Comparison of ENCODE assay signal across 22 cellular contexts in the genomic region with DNA sequence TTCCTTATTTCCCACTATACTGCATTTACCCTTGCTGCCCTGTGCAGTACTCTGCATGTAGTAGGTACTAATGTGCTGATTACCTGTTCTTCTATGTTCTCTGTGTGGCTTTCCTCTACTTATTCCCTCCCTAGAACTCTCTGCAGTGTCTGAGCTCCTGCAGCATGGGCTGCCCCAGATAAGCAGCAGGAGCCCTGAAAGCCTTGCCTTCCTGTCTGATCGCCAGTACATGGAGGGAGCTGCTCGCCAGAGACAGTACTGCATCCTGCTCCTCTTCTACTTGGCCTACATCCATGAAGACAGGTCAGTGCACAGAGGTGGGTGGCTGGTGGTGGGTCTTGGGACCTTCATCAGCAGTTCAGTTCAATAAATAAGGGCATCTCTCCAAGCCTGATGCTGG. TPM values are rescaled to one million over a fixed set of nuclear protein-coding genes. Genes with fewer than 3 reads are reported as not detected.
"Had no signal": no experiment of that assay in that cellular context is flagged by ENCODE, and none has a peak within 500 bp of the region (broad histone marks: within the 10 kb centered on the region; RNA-seq: fewer than 3 reads in every experiment).

No MANE protein-coding gene starts in this region.

- ATAC-seq: natural killer cell treated with Interleukin-12 subunit alpha and Interleukin-12 subunit beta and Interleukin-15 and Interleukin-18, amount 100 ng/mL, for 72 hours; right lobe of liver; stimulated activated memory B cell treated with anti-CD40 and anti-IgM and Interleukin-4, amounts not matched to agents 10 μg/mL and 1 μg/mL and 100 μg/mL, for 72 hours had no signal

- H3K9me3 Mint-ChIP-seq: mesothelial cell of epicardium; naive thymus-derived CD4-positive, alpha-beta T cell; natural killer cell treated with Interleukin-12 subunit alpha and Interleukin-12 subunit beta and Interleukin-15 and Interleukin-18, amount 100 ng/mL, for 72 hours had no signal

- H3K4me1 Mint-ChIP-seq: mesothelial cell of epicardium had no signal

- H3K27me3 Mint-ChIP-seq: natural killer cell treated with Interleukin-12 subunit alpha and Interleukin-12 subunit beta and Interleukin-15 and Interleukin-18, amount 100 ng/mL, for 72 hours; stimulated activated memory B cell treated with anti-CD40 and anti-IgM and Interleukin-4, amounts not matched to agents 10 μg/mL and 1 μg/mL and 100 μg/mL, for 72 hours had no signal

- H3K27ac Mint-ChIP-seq: mesothelial cell of epicardium; naive thymus-derived CD4-positive, alpha-beta T cell; natural killer cell treated with Interleukin-12 subunit alpha and Interleukin-12 subunit beta and Interleukin-15 and Interleukin-18, amount 100 ng/mL, for 72 hours; stimulated activated memory B cell treated with anti-CD40 and anti-IgM and Interleukin-4, amounts not matched to agents 10 μg/mL and 1 μg/mL and 100 μg/mL, for 72 hours had no signal

- DNase-seq: islet precursor cell; left ventricle myocardium inferior; mesendoderm; mucosa of descending colon; naive thymus-derived CD4-positive, alpha-beta T cell; ovary; psoas muscle; right lobe of liver; stimulated activated CD4-positive, alpha-beta T cell treated with anti-CD3 and anti-CD28 coated beads, Interleukin-1b, Interleukin-23, amount 100 ng/mL, for 48 hours; stimulated activated CD4-positive, alpha-beta T cell treated with anti-CD3 and anti-CD28 coated beads, Interleukin-2, amount 100 ng/mL, for 48 hours; stimulated activated CD4-positive, alpha-beta T cell treated with anti-CD3 and anti-CD28 coated beads, Interleukin-4, amount 100 ng/mL, for 4 hours; stimulated activated CD8-positive, alpha-beta memory T cell treated with anti-CD3 and anti-CD28 coated beads, Interleukin-4, amount 100 ng/mL, for 48 hours; stimulated activated naive CD4-positive, alpha-beta T cell treated with Interleukin-2 at 50 U/mL for 16 hours; stomach; testis; thyroid gland; transverse colon; upper lobe of left lung had no signal

- H3K4me3 Mint-ChIP-seq: mesothelial cell of epicardium; naive thymus-derived CD4-positive, alpha-beta T cell; natural killer cell treated with Interleukin-12 subunit alpha and Interleukin-12 subunit beta and Interleukin-15 and Interleukin-18, amount 100 ng/mL, for 72 hours; stimulated activated memory B cell treated with anti-CD40 and anti-IgM and Interleukin-4, amounts not matched to agents 10 μg/mL and 1 μg/mL and 100 μg/mL, for 72 hours had no signal

RNA-seq across cellular contexts. Expression of a gene that starts 58.9 kb away (rescaled TPM):
- total RNA-seq: hepatocyte had no signal
